ENCODE assay signal across 9 cellular contexts in the genomic region with DNA sequence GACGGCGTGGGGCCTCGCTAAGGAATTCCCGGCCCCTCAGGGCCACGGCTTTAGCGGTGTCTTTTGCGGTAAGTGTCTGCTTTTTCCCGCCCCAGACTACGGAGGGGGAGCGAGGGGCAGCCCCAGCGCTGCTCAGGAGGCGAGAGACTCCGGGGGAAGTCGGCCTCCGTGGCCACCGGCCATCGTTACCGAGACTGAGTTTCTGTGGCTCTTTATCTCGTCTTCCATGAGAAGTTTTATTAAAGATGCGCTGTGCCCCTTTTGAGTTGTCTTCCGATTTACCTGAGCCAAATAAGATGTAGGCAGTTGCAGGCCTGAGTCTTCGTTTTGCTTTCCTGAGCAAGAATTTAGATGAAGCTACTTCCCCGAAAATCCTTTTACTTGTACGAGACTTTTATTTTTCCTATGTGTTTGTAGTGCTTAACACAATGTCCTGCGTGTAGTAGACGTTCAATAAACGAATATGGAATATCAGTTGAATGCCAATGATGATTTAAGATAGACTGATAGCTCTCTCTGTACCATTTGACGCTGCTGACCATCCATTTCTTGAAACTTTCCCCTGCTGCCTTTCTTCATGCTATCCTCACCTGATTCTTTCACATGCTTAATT. TPM values are rescaled to one million over a fixed set of nuclear protein-coding genes. Genes with fewer than 3 reads are reported as not detected.
DNase-seq lines count a peak whose midpoint lies in the region; ATAC-seq and TF ChIP-seq lines count a peak whose summit lies in the region.
"Had no signal": no experiment of that assay in that cellular context is flagged by ENCODE, and none has a peak within 500 bp of the region (broad histone marks: within the 10 kb centered on the region; RNA-seq: fewer than 3 reads in every experiment).

No MANE protein-coding gene starts in this region.

- H3K27ac Mint-ChIP-seq in activated naive CD4-positive, alpha-beta T cell treated with anti-CD3 and anti-CD28 coated beads, Interleukin-2, amount 50 U/mL, for 72 hours, result no peak overlapping the region
- no peak overlapping the region for H3K27ac Mint-ChIP-seq in activated naive CD4-positive, alpha-beta T cell treated with anti-CD3 and anti-CD28 coated beads, Interleukin-2, amount 10 ng/mL, durations not matched to agents 7 days and 5 days

- H3K4me3 ChIP-seq in brain microvascular endothelial cell (ENCODE audit: low read depth, low read length) (peak overlapping the region; percentile 90), mesendoderm (ENCODE audit: low read length) (peak overlapping the region; percentile 68)

- TF ChIP-seq CTCF in brain microvascular endothelial cell (IDR thresholded peaks at IDR 0.05; ENCODE audit: low read depth, low read length, missing control alignments), result no peak

- H3K27me3 Mint-ChIP-seq in activated naive CD4-positive, alpha-beta T cell treated with anti-CD3 and anti-CD28 coated beads, Interleukin-2, amount 10 ng/mL, durations not matched to agents 7 days and 5 days, result no peaks in the 10 kb centered on the region
- H3K27me3 Mint-ChIP-seq: brain had no signal

- no peak overlapping the region for H4K5ac ChIP-seq in mesendoderm (ENCODE audit: low read length)

- no peaks in the 10 kb centered on the region for H3K9me3 Mint-ChIP-seq in activated naive CD4-positive, alpha-beta T cell treated with anti-CD3 and anti-CD28 coated beads, Interleukin-2, amount 50 U/mL, for 72 hours
- no peaks in the 10 kb centered on the region for H3K9me3 Mint-ChIP-seq in activated naive CD4-positive, alpha-beta T cell treated with anti-CD3 and anti-CD28 coated beads, Interleukin-2, amount 10 ng/mL, durations not matched to agents 7 days and 5 days
- H3K9me3 Mint-ChIP-seq: brain had no signal

- H3K56ac ChIP-seq in mesendoderm (ENCODE audit: low read length), result peak overlapping the region; percentile 89

- H3K36me3 ChIP-seq in brain microvascular endothelial cell (replicated peaks), result no peaks in the 10 kb centered on the region
- no peaks in the 10 kb centered on the region for H3K36me3 ChIP-seq in mesendoderm (ENCODE audit: control insufficient read depth, insufficient read depth, low read length)

- peak overlapping the region; percentile 15 for H3K18ac ChIP-seq in mesendoderm (ENCODE audit: low read length)

- H3K79me1 ChIP-seq in mesendoderm (ENCODE audit: low read length), result peaks cover 11% of the 10 kb centered on the region

- no peak overlapping the region for H2AK5ac ChIP-seq in mesendoderm (ENCODE audit: low read length)

- no peak overlapping the region for H2BK5ac ChIP-seq in mesendoderm (ENCODE audit: low read length)

- H3K4me1 ChIP-seq in mesendoderm (ENCODE audit: control insufficient read depth, low read depth, low read length), result peaks cover 4% of the 10 kb centered on the region

- no peak overlapping the region for H4K8ac ChIP-seq in mesendoderm (ENCODE audit: low read depth, low read length)

- peaks cover 6 to 20% of the 10 kb centered on the region in 2 donors for H3K36me3 Mint-ChIP-seq in activated naive CD4-positive, alpha-beta T cell treated with anti-CD3 and anti-CD28 coated beads, Interleukin-2, amount 50 U/mL, for 72 hours
- H3K36me3 Mint-ChIP-seq in activated naive CD4-positive, alpha-beta T cell treated with anti-CD3 and anti-CD28 coated beads, Interleukin-2, amount 10 ng/mL, durations not matched to agents 7 days and 5 days, result peaks cover 11% of the 10 kb centered on the region

- CTCF ChIA-PET in activated naive CD4-positive, alpha-beta T cell treated with anti-CD3 and anti-CD28 coated beads, Interleukin-2, amount 10 ng/mL, durations not matched to agents 7 days and 5 days (lab: Charles Lee), result no interaction called here

- in situ Hi-C loops in brain microvascular endothelial cell (cut with HindIII; ENCODE audit: low pct_ligation_motif_present, low sequenced_read_pairs), result no loop called here

- H3K27me3 ChIP-seq in brain microvascular endothelial cell (replicated peaks), result no peaks in the 10 kb centered on the region
- no peaks in the 10 kb centered on the region for H3K27me3 ChIP-seq in mesendoderm (ENCODE audit: insufficient read depth, low read length, poor library complexity)

- H3K9ac ChIP-seq in mesendoderm (ENCODE audit: low read length), result peak overlapping the region; percentile 82

- H3K4me2 ChIP-seq in mesendoderm (ENCODE audit: low read length), result peak overlapping the region; percentile 30

- peaks cover 16% of the 10 kb centered on the region for H3K4me1 Mint-ChIP-seq in activated naive CD4-positive, alpha-beta T cell treated with anti-CD3 and anti-CD28 coated beads, Interleukin-2, amount 10 ng/mL, durations not matched to agents 7 days and 5 days

- H3K4me3 Mint-ChIP-seq in activated naive CD4-positive, alpha-beta T cell treated with anti-CD3 and anti-CD28 coated beads, Interleukin-2, amount 10 ng/mL, durations not matched to agents 7 days and 5 days, result no peak overlapping the region
- H3K4me3 Mint-ChIP-seq: brain had no signal

- WGBS in mesendoderm (ENCODE audit: extremely low coverage, insufficient coverage, low lambda C conversion rate), result no CpG with 5 or more reads among the region's 28 CpGs

- H3K4ac ChIP-seq in mesendoderm (ENCODE audit: low read depth, low read length), result peak overlapping the region; percentile 20

- DNase-seq in activated naive CD4-positive, alpha-beta T cell treated with anti-CD3 and anti-CD28 coated beads, Interleukin-2, amount 50 U/mL, for 72 hours (ENCODE audit: low spot score in 2 of 2), result no peak
- DNase-seq in activated naive CD4-positive, alpha-beta T cell (lab: John Stamatoyannopoulos, UW), result no peak
- DNase-seq in brain microvascular endothelial cell (no peak), mesendoderm (no peak), hippocampal formation (lab: John Stamatoyannopoulos, UW) (no peak), NCI-H226 (no peak)
- DNase-seq in activated naive CD4-positive, alpha-beta T cell treated with anti-CD3 and anti-CD28 coated beads, Interleukin-2, amount 10 ng/mL, durations not matched to agents 7 days and 5 days, result no peak

- no peak overlapping the region for H2BK15ac ChIP-seq in mesendoderm (replicated peaks; ENCODE audit: low read depth)

- H3K27ac ChIP-seq in brain microvascular endothelial cell (peak overlapping the region; percentile 96), mesendoderm (ENCODE audit: low read depth, low read length) (peak overlapping the region; percentile 46)

- peak; percentile 7 to 27 for ATAC-seq in activated naive CD4-positive, alpha-beta T cell treated with anti-CD3 and anti-CD28 coated beads, Interleukin-2, amount 50 U/mL, for 72 hours
- ATAC-seq in HG03354 (IDR thresholded peaks at IDR 0.05; ENCODE audit: poor library complexity, severe bottlenecking, unreplicated experiment), result peak; percentile 26

- no peak overlapping the region for H3K23ac ChIP-seq in mesendoderm (ENCODE audit: low read length)

- H3K79me2 ChIP-seq in mesendoderm (ENCODE audit: control insufficient read depth, insufficient read depth, low read length), result peaks cover 27% of the 10 kb centered on the region

- no peak overlapping the region for H2BK120ac ChIP-seq in mesendoderm (ENCODE audit: low read depth, low read length)

RNA-seq across cellular contexts. Expression of a gene that starts 0.5 kb away (rescaled TPM):
- total RNA-seq in activated naive CD4-positive, alpha-beta T cell treated with anti-CD3 and anti-CD28 coated beads, Interleukin-2, amount 50 U/mL, for 72 hours, result 100 to 1,000 TPM in 1 of 2 donors, 10 to 100 TPM in 1; 96.4 to 117 TPM
- 57.7 TPM for polyA plus RNA-seq in mesendoderm (2013, experiment 1 of 2)
- 57.4 TPM for polyA plus RNA-seq in mesendoderm (2013, experiment 2 of 2)
